1 cellular context compared by ENCODE assay signal in the genomic region with DNA sequence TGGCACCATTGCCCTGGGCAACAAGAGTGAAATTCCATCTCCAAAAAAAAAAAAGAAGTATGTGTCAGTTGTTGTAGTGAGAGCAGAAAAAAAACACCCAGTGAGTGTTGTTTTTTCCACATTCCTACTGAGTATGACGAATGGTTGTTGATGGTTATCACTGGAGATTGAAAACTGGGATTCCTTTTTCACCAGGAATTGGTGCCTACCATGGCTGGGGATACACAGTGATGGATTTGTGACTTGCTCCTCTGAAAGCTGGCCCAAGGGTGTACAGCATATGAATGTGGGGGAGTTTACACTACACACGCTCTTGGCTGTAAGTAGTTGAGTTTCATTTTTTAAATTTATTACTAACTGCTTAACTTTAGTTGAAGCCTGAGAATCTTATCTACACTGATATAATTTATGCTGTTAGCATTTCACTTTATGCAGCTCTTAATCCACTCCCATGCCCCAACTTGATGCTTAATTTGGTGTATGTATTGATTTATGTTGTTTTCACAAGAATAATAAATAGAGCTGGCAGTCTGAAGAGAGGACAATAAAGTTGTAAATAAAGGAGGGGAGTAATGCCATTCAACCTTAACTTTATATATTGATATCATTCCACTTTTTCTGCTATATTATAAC.
TF ChIP-seq lines count a peak whose summit lies in the region.

No MANE protein-coding gene starts in this region.

TF ChIP-seq in K562, 482 proteins besides CTCF, POLR2A, EP300 and RAD21 (continued from another document and continues in another):
- TF ChIP-seq KDM2B (CRISPR knock-in tag; IDR thresholded peaks at IDR 0.05) (no peak), HNRNPL (IDR thresholded peaks at IDR 0.05; ENCODE audit: low read depth, low read length) (no peak), RBBP5 (IDR thresholded peaks at IDR 0.05; ENCODE audit: borderline replicate concordance, insufficient read depth, low read length, poor library complexity, severe bottlenecking) (no peak), EWSR1 (IDR thresholded peaks at IDR 0.05; ENCODE audit: borderline replicate concordance, low read depth, partially characterized antibody) (no peak), SMAD2 (IDR thresholded peaks at IDR 0.05; ENCODE audit: low read depth, low read length) (no peak), MEIS2 (IDR thresholded peaks at IDR 0.05; ENCODE audit: partially characterized antibody) (peak; percentile 54), ZNF121 (CRISPR knock-in tag; conservative IDR thresholded peaks at IDR 0.05) (no peak), CREM (IDR thresholded peaks at IDR 0.05; ENCODE audit: low read depth) (no peak), ZNF561 (CRISPR knock-in tag; conservative IDR thresholded peaks at IDR 0.05) (no peak), ZNF785 (CRISPR knock-in tag; IDR thresholded peaks at IDR 0.05) (no peak), PHF8 (IDR thresholded peaks at IDR 0.05; ENCODE audit: borderline replicate concordance, low read length) (no peak)
- TF ChIP-seq, protein P1, sequence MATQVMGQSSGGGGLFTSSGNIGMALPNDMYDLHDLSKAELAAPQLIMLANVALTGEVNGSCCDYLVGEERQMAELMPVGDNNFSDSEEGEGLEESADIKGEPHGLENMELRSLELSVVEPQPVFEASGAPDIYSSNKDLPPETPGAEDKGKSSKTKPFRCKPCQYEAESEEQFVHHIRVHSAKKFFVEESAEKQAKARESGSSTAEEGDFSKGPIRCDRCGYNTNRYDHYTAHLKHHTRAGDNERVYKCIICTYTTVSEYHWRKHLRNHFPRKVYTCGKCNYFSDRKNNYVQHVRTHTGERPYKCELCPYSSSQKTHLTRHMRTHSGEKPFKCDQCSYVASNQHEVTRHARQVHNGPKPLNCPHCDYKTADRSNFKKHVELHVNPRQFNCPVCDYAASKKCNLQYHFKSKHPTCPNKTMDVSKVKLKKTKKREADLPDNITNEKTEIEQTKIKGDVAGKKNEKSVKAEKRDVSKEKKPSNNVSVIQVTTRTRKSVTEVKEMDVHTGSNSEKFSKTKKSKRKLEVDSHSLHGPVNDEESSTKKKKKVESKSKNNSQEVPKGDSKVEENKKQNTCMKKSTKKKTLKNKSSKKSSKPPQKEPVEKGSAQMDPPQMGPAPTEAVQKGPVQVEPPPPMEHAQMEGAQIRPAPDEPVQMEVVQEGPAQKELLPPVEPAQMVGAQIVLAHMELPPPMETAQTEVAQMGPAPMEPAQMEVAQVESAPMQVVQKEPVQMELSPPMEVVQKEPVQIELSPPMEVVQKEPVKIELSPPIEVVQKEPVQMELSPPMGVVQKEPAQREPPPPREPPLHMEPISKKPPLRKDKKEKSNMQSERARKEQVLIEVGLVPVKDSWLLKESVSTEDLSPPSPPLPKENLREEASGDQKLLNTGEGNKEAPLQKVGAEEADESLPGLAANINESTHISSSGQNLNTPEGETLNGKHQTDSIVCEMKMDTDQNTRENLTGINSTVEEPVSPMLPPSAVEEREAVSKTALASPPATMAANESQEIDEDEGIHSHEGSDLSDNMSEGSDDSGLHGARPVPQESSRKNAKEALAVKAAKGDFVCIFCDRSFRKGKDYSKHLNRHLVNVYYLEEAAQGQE (CRISPR knock-in tag; IDR thresholded peaks at IDR 0.05; ENCODE audit: low read depth), result no peak
- TF ChIP-seq, protein P2, sequence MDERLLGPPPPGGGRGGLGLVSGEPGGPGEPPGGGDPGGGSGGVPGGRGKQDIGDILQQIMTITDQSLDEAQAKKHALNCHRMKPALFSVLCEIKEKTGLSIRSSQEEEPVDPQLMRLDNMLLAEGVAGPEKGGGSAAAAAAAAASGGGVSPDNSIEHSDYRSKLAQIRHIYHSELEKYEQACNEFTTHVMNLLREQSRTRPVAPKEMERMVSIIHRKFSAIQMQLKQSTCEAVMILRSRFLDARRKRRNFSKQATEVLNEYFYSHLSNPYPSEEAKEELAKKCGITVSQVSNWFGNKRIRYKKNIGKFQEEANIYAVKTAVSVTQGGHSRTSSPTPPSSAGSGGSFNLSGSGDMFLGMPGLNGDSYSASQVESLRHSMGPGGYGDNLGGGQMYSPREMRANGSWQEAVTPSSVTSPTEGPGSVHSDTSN (CRISPR knock-in tag; IDR thresholded peaks at IDR 0.05; ENCODE audit: low read depth), result no peak
- TF ChIP-seq, protein P2 (tag; conservative IDR thresholded peaks at IDR 0.05; ENCODE audit: low read depth), result peak; percentile 73
- TF ChIP-seq, protein P3, sequence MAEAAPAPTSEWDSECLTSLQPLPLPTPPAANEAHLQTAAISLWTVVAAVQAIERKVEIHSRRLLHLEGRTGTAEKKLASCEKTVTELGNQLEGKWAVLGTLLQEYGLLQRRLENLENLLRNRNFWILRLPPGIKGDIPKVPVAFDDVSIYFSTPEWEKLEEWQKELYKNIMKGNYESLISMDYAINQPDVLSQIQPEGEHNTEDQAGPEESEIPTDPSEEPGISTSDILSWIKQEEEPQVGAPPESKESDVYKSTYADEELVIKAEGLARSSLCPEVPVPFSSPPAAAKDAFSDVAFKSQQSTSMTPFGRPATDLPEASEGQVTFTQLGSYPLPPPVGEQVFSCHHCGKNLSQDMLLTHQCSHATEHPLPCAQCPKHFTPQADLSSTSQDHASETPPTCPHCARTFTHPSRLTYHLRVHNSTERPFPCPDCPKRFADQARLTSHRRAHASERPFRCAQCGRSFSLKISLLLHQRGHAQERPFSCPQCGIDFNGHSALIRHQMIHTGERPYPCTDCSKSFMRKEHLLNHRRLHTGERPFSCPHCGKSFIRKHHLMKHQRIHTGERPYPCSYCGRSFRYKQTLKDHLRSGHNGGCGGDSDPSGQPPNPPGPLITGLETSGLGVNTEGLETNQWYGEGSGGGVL (CRISPR knock-in tag; IDR thresholded peaks at IDR 0.05), result no peak
- TF ChIP-seq, protein P4, sequence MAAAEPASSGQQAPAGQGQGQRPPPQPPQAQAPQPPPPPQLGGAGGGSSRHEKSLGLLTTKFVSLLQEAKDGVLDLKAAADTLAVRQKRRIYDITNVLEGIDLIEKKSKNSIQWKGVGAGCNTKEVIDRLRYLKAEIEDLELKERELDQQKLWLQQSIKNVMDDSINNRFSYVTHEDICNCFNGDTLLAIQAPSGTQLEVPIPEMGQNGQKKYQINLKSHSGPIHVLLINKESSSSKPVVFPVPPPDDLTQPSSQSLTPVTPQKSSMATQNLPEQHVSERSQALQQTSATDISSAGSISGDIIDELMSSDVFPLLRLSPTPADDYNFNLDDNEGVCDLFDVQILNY (CRISPR knock-in tag; IDR thresholded peaks at IDR 0.05), result no peak
- TF ChIP-seq, protein P5, sequence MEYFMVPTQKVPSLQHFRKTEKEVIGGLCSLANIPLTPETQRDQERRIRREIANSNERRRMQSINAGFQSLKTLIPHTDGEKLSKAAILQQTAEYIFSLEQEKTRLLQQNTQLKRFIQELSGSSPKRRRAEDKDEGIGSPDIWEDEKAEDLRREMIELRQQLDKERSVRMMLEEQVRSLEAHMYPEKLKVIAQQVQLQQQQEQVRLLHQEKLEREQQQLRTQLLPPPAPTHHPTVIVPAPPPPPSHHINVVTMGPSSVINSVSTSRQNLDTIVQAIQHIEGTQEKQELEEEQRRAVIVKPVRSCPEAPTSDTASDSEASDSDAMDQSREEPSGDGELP (CRISPR knock-in tag; IDR thresholded peaks at IDR 0.05; ENCODE audit: borderline replicate concordance), result no peak
- TF ChIP-seq, protein P6, sequence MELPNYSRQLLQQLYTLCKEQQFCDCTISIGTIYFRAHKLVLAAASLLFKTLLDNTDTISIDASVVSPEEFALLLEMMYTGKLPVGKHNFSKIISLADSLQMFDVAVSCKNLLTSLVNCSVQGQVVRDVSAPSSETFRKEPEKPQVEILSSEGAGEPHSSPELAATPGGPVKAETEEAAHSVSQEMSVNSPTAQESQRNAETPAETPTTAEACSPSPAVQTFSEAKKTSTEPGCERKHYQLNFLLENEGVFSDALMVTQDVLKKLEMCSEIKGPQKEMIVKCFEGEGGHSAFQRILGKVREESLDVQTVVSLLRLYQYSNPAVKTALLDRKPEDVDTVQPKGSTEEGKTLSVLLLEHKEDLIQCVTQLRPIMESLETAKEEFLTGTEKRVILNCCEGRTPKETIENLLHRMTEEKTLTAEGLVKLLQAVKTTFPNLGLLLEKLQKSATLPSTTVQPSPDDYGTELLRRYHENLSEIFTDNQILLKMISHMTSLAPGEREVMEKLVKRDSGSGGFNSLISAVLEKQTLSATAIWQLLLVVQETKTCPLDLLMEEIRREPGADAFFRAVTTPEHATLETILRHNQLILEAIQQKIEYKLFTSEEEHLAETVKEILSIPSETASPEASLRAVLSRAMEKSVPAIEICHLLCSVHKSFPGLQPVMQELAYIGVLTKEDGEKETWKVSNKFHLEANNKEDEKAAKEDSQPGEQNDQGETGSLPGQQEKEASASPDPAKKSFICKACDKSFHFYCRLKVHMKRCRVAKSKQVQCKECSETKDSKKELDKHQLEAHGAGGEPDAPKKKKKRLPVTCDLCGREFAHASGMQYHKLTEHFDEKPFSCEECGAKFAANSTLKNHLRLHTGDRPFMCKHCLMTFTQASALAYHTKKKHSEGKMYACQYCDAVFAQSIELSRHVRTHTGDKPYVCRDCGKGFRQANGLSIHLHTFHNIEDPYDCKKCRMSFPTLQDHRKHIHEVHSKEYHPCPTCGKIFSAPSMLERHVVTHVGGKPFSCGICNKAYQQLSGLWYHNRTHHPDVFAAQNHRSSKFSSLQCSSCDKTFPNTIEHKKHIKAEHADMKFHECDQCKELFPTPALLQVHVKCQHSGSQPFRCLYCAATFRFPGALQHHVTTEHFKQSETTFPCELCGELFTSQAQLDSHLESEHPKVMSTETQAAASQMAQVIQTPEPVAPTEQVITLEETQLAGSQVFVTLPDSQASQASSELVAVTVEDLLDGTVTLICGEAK (IDR thresholded peaks at IDR 0.05), result peak; percentile 59
- TF ChIP-seq, protein P6 (CRISPR knock-in tag; IDR thresholded peaks at IDR 0.05), result no peak
